In the genomic region with DNA sequence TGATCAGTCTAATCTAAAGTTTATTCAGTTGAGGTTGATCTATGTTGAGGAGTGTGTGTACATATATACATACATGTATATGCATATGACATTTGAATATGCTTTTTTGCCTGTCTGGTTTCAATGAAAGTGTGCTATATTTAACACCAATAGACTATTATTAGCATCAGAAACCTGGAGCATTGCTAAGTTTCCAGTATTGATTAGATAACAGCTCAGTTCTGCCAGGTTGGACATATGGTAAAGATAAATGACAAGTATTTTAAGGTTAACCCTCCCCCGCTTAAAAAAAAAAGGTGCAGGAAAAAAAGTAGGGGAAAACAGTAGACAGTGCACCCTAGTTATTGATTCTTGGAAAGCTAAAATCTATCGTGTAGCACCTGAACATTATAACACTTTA, we compare ENCODE assay signal across 1 cellular context.
TF ChIP-seq lines count a peak whose summit lies in the region.

No MANE protein-coding gene starts in this region.

TF ChIP-seq in WTC11, 78 proteins besides CTCF, POLR2A, EP300 and RAD21:
- TF ChIP-seq, protein P1, sequence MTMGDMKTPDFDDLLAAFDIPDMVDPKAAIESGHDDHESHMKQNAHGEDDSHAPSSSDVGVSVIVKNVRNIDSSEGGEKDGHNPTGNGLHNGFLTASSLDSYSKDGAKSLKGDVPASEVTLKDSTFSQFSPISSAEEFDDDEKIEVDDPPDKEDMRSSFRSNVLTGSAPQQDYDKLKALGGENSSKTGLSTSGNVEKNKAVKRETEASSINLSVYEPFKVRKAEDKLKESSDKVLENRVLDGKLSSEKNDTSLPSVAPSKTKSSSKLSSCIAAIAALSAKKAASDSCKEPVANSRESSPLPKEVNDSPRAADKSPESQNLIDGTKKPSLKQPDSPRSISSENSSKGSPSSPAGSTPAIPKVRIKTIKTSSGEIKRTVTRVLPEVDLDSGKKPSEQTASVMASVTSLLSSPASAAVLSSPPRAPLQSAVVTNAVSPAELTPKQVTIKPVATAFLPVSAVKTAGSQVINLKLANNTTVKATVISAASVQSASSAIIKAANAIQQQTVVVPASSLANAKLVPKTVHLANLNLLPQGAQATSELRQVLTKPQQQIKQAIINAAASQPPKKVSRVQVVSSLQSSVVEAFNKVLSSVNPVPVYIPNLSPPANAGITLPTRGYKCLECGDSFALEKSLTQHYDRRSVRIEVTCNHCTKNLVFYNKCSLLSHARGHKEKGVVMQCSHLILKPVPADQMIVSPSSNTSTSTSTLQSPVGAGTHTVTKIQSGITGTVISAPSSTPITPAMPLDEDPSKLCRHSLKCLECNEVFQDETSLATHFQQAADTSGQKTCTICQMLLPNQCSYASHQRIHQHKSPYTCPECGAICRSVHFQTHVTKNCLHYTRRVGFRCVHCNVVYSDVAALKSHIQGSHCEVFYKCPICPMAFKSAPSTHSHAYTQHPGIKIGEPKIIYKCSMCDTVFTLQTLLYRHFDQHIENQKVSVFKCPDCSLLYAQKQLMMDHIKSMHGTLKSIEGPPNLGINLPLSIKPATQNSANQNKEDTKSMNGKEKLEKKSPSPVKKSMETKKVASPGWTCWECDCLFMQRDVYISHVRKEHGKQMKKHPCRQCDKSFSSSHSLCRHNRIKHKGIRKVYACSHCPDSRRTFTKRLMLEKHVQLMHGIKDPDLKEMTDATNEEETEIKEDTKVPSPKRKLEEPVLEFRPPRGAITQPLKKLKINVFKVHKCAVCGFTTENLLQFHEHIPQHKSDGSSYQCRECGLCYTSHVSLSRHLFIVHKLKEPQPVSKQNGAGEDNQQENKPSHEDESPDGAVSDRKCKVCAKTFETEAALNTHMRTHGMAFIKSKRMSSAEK (CRISPR knock-in tag; IDR thresholded peaks at IDR 0.05; ENCODE audit: borderline replicate concordance), result no peak
- TF ChIP-seq, protein P2, sequence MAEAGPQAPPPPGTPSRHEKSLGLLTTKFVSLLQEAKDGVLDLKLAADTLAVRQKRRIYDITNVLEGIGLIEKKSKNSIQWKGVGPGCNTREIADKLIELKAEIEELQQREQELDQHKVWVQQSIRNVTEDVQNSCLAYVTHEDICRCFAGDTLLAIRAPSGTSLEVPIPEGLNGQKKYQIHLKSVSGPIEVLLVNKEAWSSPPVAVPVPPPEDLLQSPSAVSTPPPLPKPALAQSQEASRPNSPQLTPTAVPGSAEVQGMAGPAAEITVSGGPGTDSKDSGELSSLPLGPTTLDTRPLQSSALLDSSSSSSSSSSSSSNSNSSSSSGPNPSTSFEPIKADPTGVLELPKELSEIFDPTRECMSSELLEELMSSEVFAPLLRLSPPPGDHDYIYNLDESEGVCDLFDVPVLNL (CRISPR knock-in tag; IDR thresholded peaks at IDR 0.05; ENCODE audit: borderline replicate concordance, low read depth), result no peak
- TF ChIP-seq GTF2I (CRISPR knock-in tag; conservative IDR thresholded peaks at IDR 0.05), result no peak
- no peak for TF ChIP-seq ZNF671 (CRISPR knock-in tag; IDR thresholded peaks at IDR 0.05)
- TF ChIP-seq SMAD4 (CRISPR knock-in tag; IDR thresholded peaks at IDR 0.05), result no peak
- TF ChIP-seq, protein P3, sequence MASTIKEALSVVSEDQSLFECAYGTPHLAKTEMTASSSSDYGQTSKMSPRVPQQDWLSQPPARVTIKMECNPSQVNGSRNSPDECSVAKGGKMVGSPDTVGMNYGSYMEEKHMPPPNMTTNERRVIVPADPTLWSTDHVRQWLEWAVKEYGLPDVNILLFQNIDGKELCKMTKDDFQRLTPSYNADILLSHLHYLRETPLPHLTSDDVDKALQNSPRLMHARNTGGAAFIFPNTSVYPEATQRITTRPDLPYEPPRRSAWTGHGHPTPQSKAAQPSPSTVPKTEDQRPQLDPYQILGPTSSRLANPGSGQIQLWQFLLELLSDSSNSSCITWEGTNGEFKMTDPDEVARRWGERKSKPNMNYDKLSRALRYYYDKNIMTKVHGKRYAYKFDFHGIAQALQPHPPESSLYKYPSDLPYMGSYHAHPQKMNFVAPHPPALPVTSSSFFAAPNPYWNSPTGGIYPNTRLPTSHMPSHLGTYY (CRISPR knock-in tag; IDR thresholded peaks at IDR 0.05), result no peak
- TF ChIP-seq, protein P4, sequence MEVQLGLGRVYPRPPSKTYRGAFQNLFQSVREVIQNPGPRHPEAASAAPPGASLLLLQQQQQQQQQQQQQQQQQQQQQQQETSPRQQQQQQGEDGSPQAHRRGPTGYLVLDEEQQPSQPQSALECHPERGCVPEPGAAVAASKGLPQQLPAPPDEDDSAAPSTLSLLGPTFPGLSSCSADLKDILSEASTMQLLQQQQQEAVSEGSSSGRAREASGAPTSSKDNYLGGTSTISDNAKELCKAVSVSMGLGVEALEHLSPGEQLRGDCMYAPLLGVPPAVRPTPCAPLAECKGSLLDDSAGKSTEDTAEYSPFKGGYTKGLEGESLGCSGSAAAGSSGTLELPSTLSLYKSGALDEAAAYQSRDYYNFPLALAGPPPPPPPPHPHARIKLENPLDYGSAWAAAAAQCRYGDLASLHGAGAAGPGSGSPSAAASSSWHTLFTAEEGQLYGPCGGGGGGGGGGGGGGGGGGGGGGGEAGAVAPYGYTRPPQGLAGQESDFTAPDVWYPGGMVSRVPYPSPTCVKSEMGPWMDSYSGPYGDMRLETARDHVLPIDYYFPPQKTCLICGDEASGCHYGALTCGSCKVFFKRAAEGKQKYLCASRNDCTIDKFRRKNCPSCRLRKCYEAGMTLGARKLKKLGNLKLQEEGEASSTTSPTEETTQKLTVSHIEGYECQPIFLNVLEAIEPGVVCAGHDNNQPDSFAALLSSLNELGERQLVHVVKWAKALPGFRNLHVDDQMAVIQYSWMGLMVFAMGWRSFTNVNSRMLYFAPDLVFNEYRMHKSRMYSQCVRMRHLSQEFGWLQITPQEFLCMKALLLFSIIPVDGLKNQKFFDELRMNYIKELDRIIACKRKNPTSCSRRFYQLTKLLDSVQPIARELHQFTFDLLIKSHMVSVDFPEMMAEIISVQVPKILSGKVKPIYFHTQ (CRISPR knock-in tag; IDR thresholded peaks at IDR 0.05), result no peak
- TF ChIP-seq, protein P5, sequence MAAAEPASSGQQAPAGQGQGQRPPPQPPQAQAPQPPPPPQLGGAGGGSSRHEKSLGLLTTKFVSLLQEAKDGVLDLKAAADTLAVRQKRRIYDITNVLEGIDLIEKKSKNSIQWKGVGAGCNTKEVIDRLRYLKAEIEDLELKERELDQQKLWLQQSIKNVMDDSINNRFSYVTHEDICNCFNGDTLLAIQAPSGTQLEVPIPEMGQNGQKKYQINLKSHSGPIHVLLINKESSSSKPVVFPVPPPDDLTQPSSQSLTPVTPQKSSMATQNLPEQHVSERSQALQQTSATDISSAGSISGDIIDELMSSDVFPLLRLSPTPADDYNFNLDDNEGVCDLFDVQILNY (CRISPR knock-in tag; IDR thresholded peaks at IDR 0.05), result no peak
